19 cellular contexts compared by ENCODE assay signal in genomic region chr6:56223995-56224394, GRCh38. TPM values are rescaled to one million over a fixed set of nuclear protein-coding genes. Genes with fewer than 3 reads are reported as not detected.
DNase-seq lines count a peak whose midpoint lies in the region; ATAC-seq and TF ChIP-seq lines count a peak whose summit lies in the region.
"Had no signal": no experiment of that assay in that cellular context is flagged by ENCODE, and none has a peak within 500 bp of the region (broad histone marks: within the 10 kb centered on the region; RNA-seq: fewer than 3 reads in every experiment).

No MANE protein-coding gene starts in this region.

- H3K9me3 ChIP-seq in breast epithelium (no peaks in the 10 kb centered on the region), vagina (no peaks in the 10 kb centered on the region)
- H3K9me3 ChIP-seq: colonic mucosa, esophagus muscularis mucosa had no signal

- H3K4me3 ChIP-seq in breast epithelium (no peak overlapping the region), fibroblast of villous mesenchyme (ENCODE audit: low read depth, low read length) (no peak overlapping the region), vagina (no peak overlapping the region)
- H3K4me3 ChIP-seq: colonic mucosa, esophagus muscularis mucosa had no signal

- CTCF ChIA-PET in MCF 10A (lab: Yijun Ruan, JAX), result no interaction called here

- ATAC-seq in GM19351 (IDR thresholded peaks at IDR 0.05; ENCODE audit: unreplicated experiment), result no peak

- no peak overlapping the region for H3K4me3 Mint-ChIP-seq in MCF 10A (ENCODE audit: unreplicated experiment)
- H3K4me3 Mint-ChIP-seq: activated CD4-positive, alpha-beta T cell treated with anti-CD3 and anti-CD28 coated beads, Interleukin-2, amount 10 ng/mL, durations not matched to agents 7 days and 5 days; activated T-cell treated with anti-CD3 and anti-CD28 coated beads, Interleukin-2, amount 50 U/mL, for 24 hours had no signal

- no peaks in the 10 kb centered on the region for H3K27me3 Mint-ChIP-seq in MCF 10A (ENCODE audit: insufficient read depth, unreplicated experiment)
- H3K27me3 Mint-ChIP-seq: activated CD4-positive, alpha-beta T cell treated with anti-CD3 and anti-CD28 coated beads, Interleukin-2, amount 10 ng/mL, durations not matched to agents 7 days and 5 days; activated T-cell treated with anti-CD3 and anti-CD28 coated beads, Interleukin-2, amount 50 U/mL, for 24 hours had no signal

- H3K27ac ChIP-seq in breast epithelium (no peak overlapping the region), vagina (peak overlapping the region; percentile 10)
- H3K27ac ChIP-seq: colonic mucosa, esophagus muscularis mucosa had no signal

- DNase-seq in MCF 10A (ENCODE audit: unreplicated experiment), result peak; percentile 54
- no peak for DNase-seq in breast epithelium (ENCODE audit: low spot score in 2 of 2)
- peak; percentile 82 for DNase-seq in T1000 (lab: John Stamatoyannopoulos, UW)
- DNase-seq in fibroblast of villous mesenchyme (ENCODE audit: low read depth), result peak; percentile 64
- no peak for DNase-seq in vagina (ENCODE audit: extremely low spot score in 2 of 2)
- DNase-seq in NCI-H748 (lab: John Stamatoyannopoulos, UW; ENCODE audit: unreplicated experiment), result no peak
- DNase-seq in inferior parietal cortex (ENCODE audit: extremely low spot score), result no peak
- DNase-seq: activated CD4-positive, alpha-beta T cell treated with anti-CD3 and anti-CD28 coated beads, Interleukin-2, amount 10 ng/mL, durations not matched to agents 7 days and 5 days; activated T-cell treated with anti-CD3 and anti-CD28 coated beads, Interleukin-2, amount 50 U/mL, for 24 hours; colonic mucosa; mesenchymal stem cell; NCI-H1417 treated with DMSO at 0.1 percent for 48 hours; NCI-H446 treated with DMSO at 0.1 percent for 48 hours; OCI-M1; small intestine; substantia nigra had no signal

- POLR2A ChIA-PET in MCF 10A (lab: Yijun Ruan, JAX), result interaction anchor here (2.1 kb wide), 1 partner anchor 9 kb away, joined by 7 read pairs; no protein-coding TSS in a partner anchor

- H3K27ac Mint-ChIP-seq in MCF 10A (ENCODE audit: low read depth, unreplicated experiment), result no peak overlapping the region
- H3K27ac Mint-ChIP-seq: activated CD4-positive, alpha-beta T cell treated with anti-CD3 and anti-CD28 coated beads, Interleukin-2, amount 10 ng/mL, durations not matched to agents 7 days and 5 days; activated T-cell treated with anti-CD3 and anti-CD28 coated beads, Interleukin-2, amount 50 U/mL, for 24 hours had no signal

- TF ChIP-seq CTCF in MCF 10A (IDR thresholded peaks at IDR 0.05; ENCODE audit: unreplicated experiment), result no peak
- no peak for TF ChIP-seq CTCF in breast epithelium (IDR thresholded peaks at IDR 0.05)
- TF ChIP-seq CTCF in fibroblast of villous mesenchyme (IDR thresholded peaks at IDR 0.05; ENCODE audit: insufficient read depth, low read depth, low read length), result no peak
- TF ChIP-seq CTCF in vagina (IDR thresholded peaks at IDR 0.05), result no peak

- H3K27me3 ChIP-seq in breast epithelium, result no peaks in the 10 kb centered on the region
- no peaks in the 10 kb centered on the region for H3K27me3 ChIP-seq in vagina
- H3K27me3 ChIP-seq: colonic mucosa, esophagus muscularis mucosa had no signal

- TF ChIP-seq POLR2A in breast epithelium (IDR thresholded peaks at IDR 0.05) (no peak), vagina (IDR thresholded peaks at IDR 0.05) (no peak)

- H3K4me1 ChIP-seq in breast epithelium, result no peaks in the 10 kb centered on the region
- H3K4me1 ChIP-seq in vagina, result peaks cover 74% of the 10 kb centered on the region
- H3K4me1 ChIP-seq: colonic mucosa, esophagus muscularis mucosa had no signal

- no peaks in the 10 kb centered on the region for H3K36me3 Mint-ChIP-seq in MCF 10A (ENCODE audit: insufficient read depth, unreplicated experiment)

- H3K4me1 Mint-ChIP-seq in MCF 10A (ENCODE audit: insufficient read depth, unreplicated experiment), result peaks cover 6% of the 10 kb centered on the region
- H3K4me1 Mint-ChIP-seq: activated CD4-positive, alpha-beta T cell treated with anti-CD3 and anti-CD28 coated beads, Interleukin-2, amount 10 ng/mL, durations not matched to agents 7 days and 5 days had no signal

- H3K9me3 Mint-ChIP-seq in MCF 10A (ENCODE audit: unreplicated experiment), result no peaks in the 10 kb centered on the region
- H3K9me3 Mint-ChIP-seq: activated CD4-positive, alpha-beta T cell treated with anti-CD3 and anti-CD28 coated beads, Interleukin-2, amount 10 ng/mL, durations not matched to agents 7 days and 5 days had no signal

- H3K36me3 ChIP-seq in breast epithelium, result no peaks in the 10 kb centered on the region
- no peaks in the 10 kb centered on the region for H3K36me3 ChIP-seq in vagina
- H3K36me3 ChIP-seq: colonic mucosa, esophagus muscularis mucosa had no signal

- no TSS peak for BruUV-seq in MCF 10A (replicated peaks; lab: Mats Ljungman, UMichigan)

- intact Hi-C loops in MCF 10A (cut with micrococcal nuclease) (no loop called here), breast epithelium (cut with DNase I; ENCODE audit: low total_unique reads) (loop anchor here (5.0 kb wide), 1 partner anchor 1092 kb away; no protein-coding TSS in a partner anchor), vagina (cut with DNase I) (no loop called here)

RNA-seq across cellular contexts. Expression of gene COL21A1, which starts 23.4 kb away (rescaled TPM):
- total RNA-seq in MCF 10A (2022) (1.8 and 5.4 TPM in 2 replicates), breast epithelium (1 to 10 TPM in 2 of 3 donors, under 1 TPM in 1; 0.80 to 2.9 (median 1.5) TPM), fibroblast of villous mesenchyme (under 0.01 and 0.64 TPM in 2 replicates), vagina (16.7 TPM)
- total RNA-seq: activated CD4-positive, alpha-beta T cell treated with anti-CD3 and anti-CD28 coated beads, Interleukin-2, amount 10 ng/mL, durations not matched to agents 7 days and 5 days; T-helper 2 cell treated with Interferon-gamma antibody and Interleukin-4, amounts not matched to agents 100 ng/mL and 5 ng/mL, for 36 hours had no signal

Comparison
In these comparisons a context has a peak if more than half of its experiments do, and no peak if none do; other contexts are left out.
1. DNase-seq: peak in MCF 10A (single experiment), T1000 (single experiment) and fibroblast of villous mesenchyme (single experiment); none in breast epithelium (0 of 2), vagina (0 of 2), NCI-H748 (single experiment) and inferior parietal cortex (single experiment).